Comparison of ENCODE assay signal across 8 cellular contexts in genomic region chr21:46458315-46459023, GRCh38. TPM values are rescaled to one million over a fixed set of nuclear protein-coding genes. Genes with fewer than 3 reads are reported as not detected.
DNase-seq lines count a peak whose midpoint lies in the region; ATAC-seq and TF ChIP-seq lines count a peak whose summit lies in the region.

Gene DIP2A (plus strand): TSS chr21:46458891. CDS start chr21:46459132, 241 bp downstream.

- DNase-seq in CMK (ENCODE audit: low read depth): peak; percentile 99
- DNase-seq in GM20000 (ENCODE audit: low spot score): peak; percentile 100
- peak; percentile 80 for DNase-seq in HS-5 (ENCODE audit: low read depth)
- peak; percentile 56 for DNase-seq in NK-92 (lab: John Stamatoyannopoulos, UW; ENCODE audit: unreplicated experiment)
- DNase-seq in activated CD8-positive, alpha-beta memory T cell treated with anti-CD3 and anti-CD28 coated beads for 1 hour (ENCODE audit: extremely low read depth in 1 of 2, low read depth in 1 of 2): peak; percentile 79 to 85
- peak; percentile 98 for DNase-seq in lower lobe of right lung
- peak; percentile 83 to 90 (median 86) for DNase-seq in stimulated activated CD4-positive, alpha-beta T cell treated with anti-CD3 and anti-CD28 coated beads, TNF-alpha, amount 100 ng/mL, for 1 hour (ENCODE audit: low read depth in 3 of 3, low spot score in 1 of 3)

- H3K9me3 ChIP-seq in ectodermal cell (ENCODE audit: control insufficient read depth, low read length) (no peaks in the 10 kb centered on the region), lower lobe of right lung (no peaks in the 10 kb centered on the region)

- WGBS in ectodermal cell, 2 experiments: 0% methylated on average over 91 of the region's 91 CpGs

- H3K4me1 ChIP-seq in ectodermal cell (ENCODE audit: control insufficient read depth, insufficient read depth, low read length) (no peaks in the 10 kb centered on the region), lower lobe of right lung (peaks cover 43% of the 10 kb centered on the region)

- ATAC-seq in lower lobe of right lung: peak; percentile 98

- no peak for TF ChIP-seq CTCF in GM20000 (IDR thresholded peaks at IDR 0.05; ENCODE audit: extremely low read depth, missing control alignments)
- TF ChIP-seq CTCF in lower lobe of right lung (IDR thresholded peaks at IDR 0.05): peak; percentile 14

- H3K36me3 ChIP-seq in ectodermal cell (ENCODE audit: control insufficient read depth, insufficient read depth, low read length) (no peaks in the 10 kb centered on the region), lower lobe of right lung (peaks cover 5% of the 10 kb centered on the region)

- H3K27me3 ChIP-seq in ectodermal cell (ENCODE audit: control insufficient read depth, insufficient read depth, low read length, poor library complexity, severe bottlenecking) (no peaks in the 10 kb centered on the region), lower lobe of right lung (ENCODE audit: low read depth) (no peaks in the 10 kb centered on the region)

- peak within 1 kb of the TSS; percentile 82 for H3K4me3 ChIP-seq in ectodermal cell (ENCODE audit: insufficient read depth, low read depth, low read length)
- H3K4me3 ChIP-seq in lower lobe of right lung: peak within 1 kb of the TSS; percentile 95

- intact Hi-C loops in lower lobe of right lung (cut with DNase I): no loop called here

- H3K27ac ChIP-seq in ectodermal cell (ENCODE audit: insufficient read depth, low read depth, low read length, poor library complexity, severe bottlenecking): peak within 1 kb of the TSS; percentile 79
- peak within 1 kb of the TSS; percentile 94 for H3K27ac ChIP-seq in lower lobe of right lung

RNA-seq across cellular contexts. Expression of gene DIP2A, which starts in this region (rescaled TPM):
- polyA plus RNA-seq in ectodermal cell (2013, experiment 1 of 4): 45.5 TPM
- polyA plus RNA-seq in ectodermal cell (2013, experiment 2 of 4): 43.2 TPM
- 37.3 TPM for polyA plus RNA-seq in ectodermal cell (2013, experiment 3 of 4)
- 40.6 TPM for polyA plus RNA-seq in ectodermal cell (2013, experiment 4 of 4)
- 41.0 TPM for total RNA-seq in lower lobe of right lung

Comparison
In these comparisons a context has a peak if more than half of its experiments do, and no peak if none do; other contexts are left out.
1. Peak in every context shown above with its lines: DNase-seq, ATAC-seq, H3K4me3 ChIP-seq and H3K27ac ChIP-seq.